In the genomic region with DNA sequence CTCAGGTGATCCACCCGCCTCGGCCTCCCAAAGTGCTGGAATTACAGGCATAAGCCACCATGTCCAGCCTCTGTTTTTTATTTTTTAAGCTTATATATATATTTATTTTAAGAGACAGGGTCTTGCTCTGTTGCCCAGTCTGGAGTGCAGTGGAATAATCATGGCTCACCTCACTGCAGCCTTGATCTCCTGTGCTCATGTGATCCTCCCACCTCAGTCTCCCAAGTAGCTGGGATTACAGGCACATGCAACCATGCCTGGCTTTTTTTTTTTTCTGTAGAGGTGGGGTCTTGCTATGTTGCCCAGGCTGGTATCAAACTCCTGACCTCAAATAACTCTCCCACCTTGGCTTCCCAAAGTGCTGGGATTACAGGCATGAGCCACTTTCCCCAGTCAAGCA, we compare ENCODE assay signal across 3 cellular contexts.
DNase-seq lines count a peak whose midpoint lies in the region; ATAC-seq, FAIRE-seq and TF ChIP-seq lines count a peak whose summit lies in the region.
"Not testable (repeated sequence)": the region's sequence is repeated elsewhere in the genome, so short reads cannot be mapped to it uniquely, and the experiment has no call there.

No MANE protein-coding gene starts in this region.

- ATAC-seq in WTC11, K562, HepG2: not testable (repeated sequence)

- not testable (repeated sequence) for H3K79me2 ChIP-seq in K562 (ENCODE audit: control insufficient read depth, insufficient read depth, low read length); HepG2 (ENCODE audit: insufficient read depth, low read length)

- not testable (repeated sequence) for TF ChIP-seq EP300 in K562 (IDR thresholded peaks at IDR 0.05; ENCODE audit: low read length); HepG2 (IDR thresholded peaks at IDR 0.05; ENCODE audit: low read depth in 2 of 2, low read length in 2 of 2); HepG2 (CRISPR knock-in tag; IDR thresholded peaks at IDR 0.05; ENCODE audit: borderline replicate concordance)

- BruUV-seq in K562 (replicated peaks; lab: Mats Ljungman, UMichigan); HepG2 (replicated peaks; lab: Mats Ljungman, UMichigan): not testable (repeated sequence)

- not testable (repeated sequence) for H3K4me1 Mint-ChIP-seq in WTC11

- CTCF ChIA-PET in WTC11 (lab: Charles Lee); K562 (lab: Yijun Ruan, JAX; ENCODE audit: low intra/inter-chr PET ratio); HepG2 (lab: Yijun Ruan, JAX; ENCODE audit: low intra/inter-chr PET ratio, low total read pairs): not testable (repeated sequence)

- not testable (repeated sequence) for H3K9me1 ChIP-seq in K562 (ENCODE audit: control insufficient read depth, insufficient read depth, low read length)

- in situ Hi-C loops in K562 (cut with MboI); HepG2 (cut with HindIII; ENCODE audit: extremely low pct_ligation_motif_present, low pct_unique_long_range_greater_than_20kb): not testable (repeated sequence)

- TF ChIP-seq POLR2A in K562 (conservative IDR thresholded peaks at IDR 0.05); HepG2 (IDR thresholded peaks at IDR 0.05; ENCODE audit: insufficient read depth in 1 of 2, low read depth in 2 of 2, low read length in 2 of 2): not testable (repeated sequence)

- H3K36me3 Mint-ChIP-seq in WTC11, result not testable (repeated sequence)

- not testable (repeated sequence) for H3K4me1 ChIP-seq in K562 (replicated peaks in 1 of 2; ENCODE audit: control insufficient read depth in 2 of 2, insufficient read depth in 2 of 2, low read length in 2 of 2); HepG2 (ENCODE audit: insufficient read depth, low read length)

- not testable (repeated sequence) for H3K27ac ChIP-seq in K562 (ENCODE audit: extremely low read depth, low read depth, low read length); HepG2 (ENCODE audit: extremely low read length, insufficient read depth, low read length)

- TF ChIP-seq CTCF in WTC11 (IDR thresholded peaks at IDR 0.05); K562 (IDR thresholded peaks at IDR 0.05 in 2 of 3, conservative IDR thresholded peaks at IDR 0.05 in 1 of 3; ENCODE audit: insufficient read depth in 2 of 3, low read depth in 1 of 3, low read length in 3 of 3); HepG2 (CRISPR knock-in tag; IDR thresholded peaks at IDR 0.05): not testable (repeated sequence)

- intact Hi-C loops in K562 (cut with micrococcal nuclease); HepG2 (cut with micrococcal nuclease; ENCODE audit: unreplicated experiment): not testable (repeated sequence)

- H4K20me1 ChIP-seq in K562 (replicated peaks; ENCODE audit: control insufficient read depth, insufficient read depth, low read length); HepG2 (ENCODE audit: insufficient read depth, low read length): not testable (repeated sequence)

- H3K4me3 Mint-ChIP-seq in WTC11, result not testable (repeated sequence)

- not testable (repeated sequence) for H3K36me3 ChIP-seq in K562 (ENCODE audit: control insufficient read depth, insufficient read depth, low read length); HepG2 (replicated peaks in 1 of 2; ENCODE audit: control insufficient read depth in 1 of 2, insufficient read depth in 2 of 2, low read length in 2 of 2)

- FAIRE-seq in K562 (lab: Jason Lieb, UNC); HepG2 (lab: Jason Lieb, UNC): not testable (repeated sequence)

- not testable (repeated sequence) for H3K9me3 Mint-ChIP-seq in WTC11

- POLR2A ChIA-PET in WTC11 (lab: Charles Lee); K562 (lab: Yijun Ruan, JAX); HepG2 (lab: Yijun Ruan, JAX): not testable (repeated sequence)

- DNase-seq in WTC11 (ENCODE audit: low spot score); K562 (ENCODE audit: extremely low read depth in 1 of 4, low spot score in 3 of 4); HepG2 (ENCODE audit: low spot score): not testable (repeated sequence)

- not testable (repeated sequence) for H3K4me2 ChIP-seq in K562 (ENCODE audit: insufficient read depth, low read length); HepG2 (ENCODE audit: low read depth, low read length)

- H3K27me3 ChIP-seq in K562 (ENCODE audit: control insufficient read depth in 2 of 2, insufficient read depth in 2 of 2, low read length in 2 of 2); HepG2 (ENCODE audit: control insufficient read depth in 1 of 2, insufficient read depth in 2 of 2, low read length in 2 of 2): not testable (repeated sequence)

- H3K9ac ChIP-seq in K562 (ENCODE audit: insufficient read depth in 1 of 2, low read depth in 2 of 2, low read length in 2 of 2); HepG2 (ENCODE audit: insufficient read depth, low read depth, low read length): not testable (repeated sequence)

- WGBS in K562 (ENCODE audit: insufficient coverage, low coverage, missing lambda C conversion rate), result 92% methylated on average over 2 of the region's 2 CpGs
- 96% methylated on average over 2 of the region's 2 CpGs for WGBS in HepG2 (ENCODE audit: low lambda C conversion rate)

- not testable (repeated sequence) for TF ChIP-seq RAD21 in K562 (CRISPR knock-in tag; conservative IDR thresholded peaks at IDR 0.05 in 1 of 2, IDR thresholded peaks at IDR 0.05 in 1 of 2); HepG2 (CRISPR knock-in tag; IDR thresholded peaks at IDR 0.05)

- H3K27ac Mint-ChIP-seq in WTC11, result not testable (repeated sequence)

- H3K27me3 Mint-ChIP-seq in WTC11 (ENCODE audit: low read depth), result not testable (repeated sequence)

- not testable (repeated sequence) for H2AFZ ChIP-seq in K562 (ENCODE audit: low read depth, low read length); HepG2 (ENCODE audit: low read length)

- H3K4me3 ChIP-seq in K562; HepG2 (replicated peaks in 1 of 3; ENCODE audit: insufficient read depth in 1 of 3, low read depth in 2 of 3, low read length in 3 of 3): not testable (repeated sequence)

- not testable (repeated sequence) for H3K9me3 ChIP-seq in K562 (replicated peaks; ENCODE audit: control insufficient read depth, insufficient read depth, low read depth, low read length); HepG2 (ENCODE audit: low read length)

TF ChIP-seq in WTC11, 78 proteins besides CTCF, POLR2A, EP300 and RAD21:
- TF ChIP-seq ZNF121 (CRISPR knock-in tag; IDR thresholded peaks at IDR 0.05), result peak; percentile 56; the same call in 1 of the 2 replicates
TF ChIP-seq in WTC11: peak in this region for 1; not testable (repeated sequence) for 77.

TF ChIP-seq in K562, 482 proteins besides CTCF, POLR2A, EP300 and RAD21:
- peak; percentile 62 for TF ChIP-seq ZNF121 (CRISPR knock-in tag; conservative IDR thresholded peaks at IDR 0.05)
TF ChIP-seq in K562: peak in this region for 1; not testable (repeated sequence) for 481.

TF ChIP-seq in HepG2, 621 proteins besides CTCF, POLR2A, EP300 and RAD21:
- 0 out of 2 replicates have a peak, but pooled peaks have one; percentile 44 for TF ChIP-seq ZNF121 (CRISPR knock-in tag; IDR thresholded peaks at IDR 0.05)
